Comparison of ENCODE assay signal across 17 cellular contexts in the genomic region with DNA sequence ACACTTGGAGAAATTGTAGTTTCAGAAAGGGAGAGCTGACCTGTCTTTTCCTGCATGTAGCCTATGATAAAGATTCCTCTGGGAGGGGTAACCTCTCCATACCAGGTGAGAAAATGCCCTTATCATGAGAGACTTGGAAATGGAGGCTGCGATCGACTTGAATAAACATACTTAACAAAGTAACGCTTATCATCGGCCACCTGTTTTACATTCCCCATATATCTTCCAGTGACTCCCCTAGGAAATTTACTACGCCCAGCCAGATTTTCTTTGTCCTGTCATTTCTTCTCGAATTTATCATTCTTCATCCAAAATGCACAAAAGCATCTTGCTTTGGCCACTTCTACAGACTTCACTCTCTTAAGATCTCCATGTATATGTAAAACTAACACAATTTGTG.
DNase-seq lines count a peak whose midpoint lies in the region; ATAC-seq and TF ChIP-seq lines count a peak whose summit lies in the region.
"Had no signal": no experiment of that assay in that cellular context is flagged by ENCODE, and none has a peak within 500 bp of the region (broad histone marks: within the 10 kb centered on the region; RNA-seq: fewer than 3 reads in every experiment).

No MANE protein-coding gene starts in this region.

- H3K27me3 Mint-ChIP-seq in Caco-2 (ENCODE audit: insufficient read depth, unreplicated experiment): no peaks in the 10 kb centered on the region
- H3K27me3 Mint-ChIP-seq in progenitor cell of endocrine pancreas: no peaks in the 10 kb centered on the region

- CTCF ChIA-PET in Caco-2 (lab: Charles Lee): interaction anchor here (2.4 kb wide), 1 partner anchor 53 kb away, joined by 9 read pairs; no protein-coding TSS in a partner anchor
- CTCF ChIA-PET in Panc1 (lab: Charles Lee): interaction anchor here (1.0 kb wide), 1 partner anchor 58 kb away, joined by 3 read pairs; no protein-coding TSS in a partner anchor

- H3K9me3 ChIP-seq in Caco-2 (no peaks in the 10 kb centered on the region; the same call in 1 of the 2 replicates), Panc1 (ENCODE audit: control insufficient read depth, insufficient read depth, low read depth, low read length) (peaks cover 3% of the 10 kb centered on the region; the same call in 1 of the 2 replicates), hepatocyte (ENCODE audit: low read depth) (no peaks in the 10 kb centered on the region), ascending aorta (no peaks in the 10 kb centered on the region)
- H3K9me3 ChIP-seq: MG63 had no signal

- H3K4me1 Mint-ChIP-seq in Caco-2 (ENCODE audit: low read depth, unreplicated experiment) (peaks cover 48% of the 10 kb centered on the region), progenitor cell of endocrine pancreas (ENCODE audit: low read depth) (peaks cover 44% of the 10 kb centered on the region)
- H3K4me1 Mint-ChIP-seq: CD4-positive, CD25-positive, alpha-beta regulatory T cell had no signal

- in situ Hi-C loops in Panc1 (cut with HindIII; ENCODE audit: low pct_unique_long_range_greater_than_20kb, low sequenced_read_pairs): no loop called here
- in situ Hi-C loops in ACHN (cut with HindIII; ENCODE audit: low pct_ligation_motif_present, low pct_unique_long_range_greater_than_20kb, low sequenced_read_pairs): no loop called here

- no peaks in the 10 kb centered on the region for H3K9me2 ChIP-seq in hepatocyte (replicated peaks; ENCODE audit: insufficient read depth)

- H3K4me3 Mint-ChIP-seq in Caco-2 (ENCODE audit: unreplicated experiment): peak overlapping the region; percentile 16
- H3K4me3 Mint-ChIP-seq in progenitor cell of endocrine pancreas (ENCODE audit: low read depth): no peak overlapping the region
- H3K4me3 Mint-ChIP-seq: CD4-positive, CD25-positive, alpha-beta regulatory T cell had no signal

- H3K9me3 Mint-ChIP-seq in Caco-2 (ENCODE audit: unreplicated experiment): no peaks in the 10 kb centered on the region
- H3K9me3 Mint-ChIP-seq in progenitor cell of endocrine pancreas (ENCODE audit: low read depth): no peaks in the 10 kb centered on the region

- H3K4me1 ChIP-seq in Caco-2: peaks cover 94% of the 10 kb centered on the region
- H3K4me1 ChIP-seq in Panc1 (ENCODE audit: control insufficient read depth, insufficient read depth, low read length): peaks cover 74% of the 10 kb centered on the region
- peaks cover 16% of the 10 kb centered on the region for H3K4me1 ChIP-seq in hepatocyte (ENCODE audit: insufficient read depth)
- peaks cover 8 to 36% of the 10 kb centered on the region in 2 donors for H3K4me1 ChIP-seq in ascending aorta

- no peaks in the 10 kb centered on the region for H3K27me3 ChIP-seq in Caco-2 (replicated peaks; ENCODE audit: control insufficient read depth, insufficient read depth, low read length)
- no peaks in the 10 kb centered on the region for H3K27me3 ChIP-seq in Panc1 (ENCODE audit: control insufficient read depth, insufficient read depth, low read length)
- no peaks in the 10 kb centered on the region for H3K27me3 ChIP-seq in hepatocyte
- no peaks in the 10 kb centered on the region for H3K27me3 ChIP-seq in ascending aorta
- H3K27me3 ChIP-seq: MG63 had no signal

- H3K36me3 ChIP-seq in Caco-2 (ENCODE audit: control insufficient read depth, insufficient read depth, low read length) (no peaks in the 10 kb centered on the region), Panc1 (ENCODE audit: control insufficient read depth, insufficient read depth, low read length) (no peaks in the 10 kb centered on the region), hepatocyte (replicated peaks; ENCODE audit: insufficient read depth, low read depth) (no peaks in the 10 kb centered on the region), ascending aorta (no peaks in the 10 kb centered on the region)
- H3K36me3 ChIP-seq: MG63 had no signal

- TF ChIP-seq CTCF in Caco-2 (IDR thresholded peaks at IDR 0.05; ENCODE audit: insufficient read depth in 1 of 2, low read depth in 1 of 2, low read length in 1 of 2, severe bottlenecking in 1 of 2, unreplicated experiment in 1 of 2) (no peak), Panc1 (IDR thresholded peaks at IDR 0.05) (no peak), hepatocyte (IDR thresholded peaks at IDR 0.05; ENCODE audit: poor library complexity) (no peak), progenitor cell of endocrine pancreas (IDR thresholded peaks at IDR 0.05; ENCODE audit: unreplicated experiment) (no peak), ascending aorta (IDR thresholded peaks at IDR 0.05) (no peak)

- H3K4me2 ChIP-seq in hepatocyte: no peak overlapping the region

- WGBS in hepatocyte (ENCODE audit: low lambda C conversion rate, missing lambda C conversion rate): 50% methylated on average over 6 of the region's 6 CpGs

- POLR2A ChIA-PET in Caco-2 (lab: Charles Lee): interaction anchor here (0.6 kb wide), 1 partner anchor 60 kb away, joined by 3 read pairs; no protein-coding TSS in a partner anchor
- POLR2A ChIA-PET in Panc1 (lab: Charles Lee): no interaction called here

- H3K79me2 ChIP-seq in hepatocyte: no peaks in the 10 kb centered on the region

- DNase-seq in Caco-2: peak; percentile 75 to 76
- no peak for DNase-seq in Panc1 (ENCODE audit: low read depth, low spot score)
- no peak for DNase-seq in hepatocyte (ENCODE audit: low spot score)
- DNase-seq in progenitor cell of endocrine pancreas (ENCODE audit: low spot score, unreplicated experiment): no peak
- DNase-seq in ascending aorta (ENCODE audit: low spot score in 2 of 2): no peak
- DNase-seq in DMS53 (lab: John Stamatoyannopoulos, UW): no peak
- no peak for DNase-seq in ACHN
- DNase-seq: CD4-positive, CD25-positive, alpha-beta regulatory T cell; DMS79 treated with DMSO at 0.1 percent for 48 hours; MG63; NCI-H1092 treated with DMSO at 0.1 percent for 48 hours; NCI-H1694 treated with DMSO at 0.1 percent for 48 hours; NCI-H446; NCI-H774; Right ventricle myocardium superior had no signal

- H4K20me1 ChIP-seq in hepatocyte (ENCODE audit: insufficient read depth, poor library complexity, severe bottlenecking): no peaks in the 10 kb centered on the region

- H3K4me3 ChIP-seq in Caco-2 (ENCODE audit: low read depth, low read length) (no peak overlapping the region), Panc1 (ENCODE audit: low read depth in 2 of 2, low read length in 2 of 2) (no peak overlapping the region), hepatocyte (no peak overlapping the region), ascending aorta (no peak overlapping the region)
- H3K4me3 ChIP-seq: MG63 had no signal

- H3K27ac ChIP-seq in Panc1 (ENCODE audit: low read length) (peak overlapping the region; percentile 72), hepatocyte (peak overlapping the region; percentile 21), ascending aorta (peak overlapping the region in 1 of 2 donors; percentile 61)

- no peak overlapping the region for H2AFZ ChIP-seq in hepatocyte

- peaks cover under 1% of the 10 kb centered on the region for H3K36me3 Mint-ChIP-seq in Caco-2 (ENCODE audit: insufficient read depth, unreplicated experiment)
- H3K36me3 Mint-ChIP-seq in progenitor cell of endocrine pancreas (ENCODE audit: insufficient read depth): no peaks in the 10 kb centered on the region

- intact Hi-C loops in Caco-2 (cut with micrococcal nuclease; ENCODE audit: unreplicated experiment) (loop anchor here (1.0 to 10.0 kb wide), 6 partner anchors 9 to 487 kb away; a partner anchor contains a TSS), Panc1 (cut with micrococcal nuclease; ENCODE audit: unreplicated experiment) (loop anchor here (5.0 kb wide), 1 partner anchor 56 kb away; no protein-coding TSS in a partner anchor), ascending aorta (cut with DNase I) (loop anchor here (5.0 kb wide), 1 partner anchor 61 kb away; no protein-coding TSS in a partner anchor)

- BruUV-seq in Caco-2 (replicated peaks; lab: Mats Ljungman, UMichigan) (no TSS peak), Panc1 (replicated peaks; lab: Mats Ljungman, UMichigan) (no TSS peak)

- ATAC-seq in Panc1 (no peak), GM18861 (IDR thresholded peaks at IDR 0.05; ENCODE audit: unreplicated experiment) (no peak)
- ATAC-seq: HCT116 had no signal

- peak overlapping the region; percentile 68 for H3K27ac Mint-ChIP-seq in Caco-2 (ENCODE audit: unreplicated experiment)
- H3K27ac Mint-ChIP-seq in progenitor cell of endocrine pancreas: peak overlapping the region; percentile 87
- H3K27ac Mint-ChIP-seq: CD4-positive, CD25-positive, alpha-beta regulatory T cell had no signal

Comparison
In these comparisons a context has a peak if more than half of its experiments do, and no peak if none do; other contexts are left out.
1. DNase-seq: peak in Caco-2 (2 of 2); none in Panc1 (single experiment), hepatocyte (single experiment), progenitor cell of endocrine pancreas (single experiment), ascending aorta (0 of 2), DMS53 (single experiment) and ACHN (single experiment).